ENCODE assay signal across 16 cellular contexts in genomic region chr3:133276594-133276993, GRCh38.
A peak's percentile ranks its signal among the peaks of the same experiment; 100 is the strongest.
DNase-seq lines count a peak whose midpoint lies in the region; ATAC-seq and TF ChIP-seq lines count a peak whose summit lies in the region.
"Had no signal": no experiment of that assay in that cellular context is flagged by ENCODE, and none has a peak within 500 bp of the region (broad histone marks: within the 10 kb centered on the region; RNA-seq: fewer than 3 reads in every experiment).

No MANE protein-coding gene starts in this region.

- no peaks in the 10 kb centered on the region for H3K9me3 Mint-ChIP-seq in endodermal cell
- H3K9me3 Mint-ChIP-seq in activated CD4-positive, alpha-beta T cell treated with anti-CD3 and anti-CD28 coated beads, Interleukin-2, amount 10 ng/mL, durations not matched to agents 24 days and 14 days: no peaks in the 10 kb centered on the region
- H3K9me3 Mint-ChIP-seq: activated T-helper 2 cell treated with anti-CD3 and anti-CD28 coated beads, Interferon-gamma antibody, Interleukin-2, Interleukin-4, amounts not matched to agents 10 μg/mL and 5 μg/mL and 100 μg/mL, durations not matched to agents 14 hours and 24 hours and 36 hours had no signal

- 80 to 90% methylated on average over 2 to 4 of the region's 4 CpGs for whole genome bisulfite sequencing in endodermal cell (ENCODE audit: insufficient coverage in 1 of 2, insufficient read length in 1 of 2), 2 experiments

- peak; percentile 64 for ATAC-seq in HG02571 (IDR thresholded peaks at IDR 0.05; ENCODE audit: unreplicated experiment)

- H3K4me1 ChIP-seq in endodermal cell (ENCODE audit: control insufficient read depth, insufficient read depth, low read length) (no peaks in the 10 kb centered on the region), uterus (no peaks in the 10 kb centered on the region)
- H3K4me1 ChIP-seq: HAP-1, suprapubic skin had no signal

- H3K9me3 ChIP-seq in endodermal cell (ENCODE audit: control insufficient read depth, low read length) (no peaks in the 10 kb centered on the region), uterus (no peaks in the 10 kb centered on the region)
- H3K9me3 ChIP-seq: HAP-1, suprapubic skin had no signal

- intact Hi-C loops in uterus (cut with DNase I; ENCODE audit: low total_unique reads): no loop called here
- intact Hi-C loops in activated CD4-positive, alpha-beta T cell treated with anti-CD3 and anti-CD28 coated beads, Interleukin-2, amount 10 ng/mL, durations not matched to agents 24 days and 14 days (cut with micrococcal nuclease): no loop called here

- peaks cover 6% of the 10 kb centered on the region for H3K4me1 Mint-ChIP-seq in endodermal cell
- peaks cover 3% of the 10 kb centered on the region for H3K4me1 Mint-ChIP-seq in activated CD4-positive, alpha-beta T cell treated with anti-CD3 and anti-CD28 coated beads, Interleukin-2, amount 10 ng/mL, durations not matched to agents 24 days and 14 days

- H3K27ac ChIP-seq in endodermal cell (ENCODE audit: low read depth, low read length) (no peak overlapping the region), uterus (no peak overlapping the region)
- H3K27ac ChIP-seq: suprapubic skin had no signal

- no peak overlapping the region for H3K4me3 ChIP-seq in GM12865 (ENCODE audit: low read depth, low read length)
- H3K4me3 ChIP-seq in endodermal cell (ENCODE audit: low read length): no peak overlapping the region
- H3K4me3 ChIP-seq in uterus: no peak overlapping the region
- H3K4me3 ChIP-seq: HAP-1, lung, suprapubic skin had no signal

- no peaks in the 10 kb centered on the region for H3K27me3 Mint-ChIP-seq in endodermal cell (ENCODE audit: insufficient read depth)
- no peaks in the 10 kb centered on the region for H3K27me3 Mint-ChIP-seq in activated CD4-positive, alpha-beta T cell treated with anti-CD3 and anti-CD28 coated beads, Interleukin-2, amount 10 ng/mL, durations not matched to agents 24 days and 14 days

- TF ChIP-seq CTCF in GM12865 (IDR thresholded peaks at IDR 0.05; ENCODE audit: insufficient read depth, low read depth, low read length, missing control alignments): no peak
- no peak for TF ChIP-seq CTCF in endodermal cell (conservative IDR thresholded peaks at IDR 0.05)
- TF ChIP-seq CTCF in uterus (IDR thresholded peaks at IDR 0.05): no peak

- DNase-seq in GM12865 (ENCODE audit: low read depth) (peak; percentile 26), NCI-H2171 (lab: John Stamatoyannopoulos, UW) (peak; percentile 71), endodermal cell (no peak), uterus (no peak), C1 segment of cervical spinal cord (lab: John Stamatoyannopoulos, UW) (no peak)
- no peak for DNase-seq in activated CD4-positive, alpha-beta T cell treated with anti-CD3 and anti-CD28 coated beads, Interleukin-2, amount 10 ng/mL, durations not matched to agents 24 days and 14 days
- DNase-seq: caudate nucleus; effector CD4-positive, alpha-beta T cell; GDM1; NCI-H187 treated with DMSO at 0.1 percent for 48 hours; stimulated activated CD4-positive, alpha-beta T cell treated with anti-CD3 and anti-CD28 coated beads, Interleukin-4, amount 100 ng/mL, for 1 hour had no signal

- no peak overlapping the region for H3K4me3 Mint-ChIP-seq in endodermal cell
- H3K4me3 Mint-ChIP-seq in activated CD4-positive, alpha-beta T cell treated with anti-CD3 and anti-CD28 coated beads, Interleukin-2, amount 10 ng/mL, durations not matched to agents 24 days and 14 days: no peak overlapping the region

- H3K27ac Mint-ChIP-seq in endodermal cell: peak overlapping the region; percentile 58
- no peak overlapping the region for H3K27ac Mint-ChIP-seq in activated CD4-positive, alpha-beta T cell treated with anti-CD3 and anti-CD28 coated beads, Interleukin-2, amount 10 ng/mL, durations not matched to agents 24 days and 14 days
- H3K27ac Mint-ChIP-seq: activated T-helper 2 cell treated with anti-CD3 and anti-CD28 coated beads, Interferon-gamma antibody, Interleukin-2, Interleukin-4, amounts not matched to agents 10 μg/mL and 5 μg/mL and 100 μg/mL, durations not matched to agents 14 hours and 24 hours and 36 hours had no signal

- H3K27me3 ChIP-seq in endodermal cell (ENCODE audit: control insufficient read depth, insufficient read depth, low read length, poor library complexity, severe bottlenecking) (no peaks in the 10 kb centered on the region), uterus (no peaks in the 10 kb centered on the region)
- H3K27me3 ChIP-seq: suprapubic skin had no signal

- H3K9ac ChIP-seq in endodermal cell (ENCODE audit: extremely low read depth, low read length, poor library complexity, severe bottlenecking): no peak overlapping the region

- H3K36me3 ChIP-seq in endodermal cell (ENCODE audit: control insufficient read depth, insufficient read depth, low read length): no peaks in the 10 kb centered on the region
- no peaks in the 10 kb centered on the region for H3K36me3 ChIP-seq in uterus
- H3K36me3 ChIP-seq: HAP-1, suprapubic skin had no signal

- TF ChIP-seq POLR2A in uterus (IDR thresholded peaks at IDR 0.05): no peak

- no peaks in the 10 kb centered on the region for H3K36me3 Mint-ChIP-seq in endodermal cell (ENCODE audit: low read depth)
- no peaks in the 10 kb centered on the region for H3K36me3 Mint-ChIP-seq in activated CD4-positive, alpha-beta T cell treated with anti-CD3 and anti-CD28 coated beads, Interleukin-2, amount 10 ng/mL, durations not matched to agents 24 days and 14 days (ENCODE audit: low read depth)

Comparison
In these comparisons a context has a peak if more than half of its experiments do, and no peak if none do; other contexts are left out.
1. DNase-seq: peak in GM12865 (single experiment) and NCI-H2171 (single experiment); none in endodermal cell (single experiment), uterus (0 of 2), C1 segment of cervical spinal cord (0 of 14) and activated CD4-positive, alpha-beta T cell treated with anti-CD3 and anti-CD28 coated beads, Interleukin-2, amount 10 ng/mL, durations not matched to agents 24 days and 14 days (single experiment).